ENCODE assay signal across 11 cellular contexts in the genomic region with DNA sequence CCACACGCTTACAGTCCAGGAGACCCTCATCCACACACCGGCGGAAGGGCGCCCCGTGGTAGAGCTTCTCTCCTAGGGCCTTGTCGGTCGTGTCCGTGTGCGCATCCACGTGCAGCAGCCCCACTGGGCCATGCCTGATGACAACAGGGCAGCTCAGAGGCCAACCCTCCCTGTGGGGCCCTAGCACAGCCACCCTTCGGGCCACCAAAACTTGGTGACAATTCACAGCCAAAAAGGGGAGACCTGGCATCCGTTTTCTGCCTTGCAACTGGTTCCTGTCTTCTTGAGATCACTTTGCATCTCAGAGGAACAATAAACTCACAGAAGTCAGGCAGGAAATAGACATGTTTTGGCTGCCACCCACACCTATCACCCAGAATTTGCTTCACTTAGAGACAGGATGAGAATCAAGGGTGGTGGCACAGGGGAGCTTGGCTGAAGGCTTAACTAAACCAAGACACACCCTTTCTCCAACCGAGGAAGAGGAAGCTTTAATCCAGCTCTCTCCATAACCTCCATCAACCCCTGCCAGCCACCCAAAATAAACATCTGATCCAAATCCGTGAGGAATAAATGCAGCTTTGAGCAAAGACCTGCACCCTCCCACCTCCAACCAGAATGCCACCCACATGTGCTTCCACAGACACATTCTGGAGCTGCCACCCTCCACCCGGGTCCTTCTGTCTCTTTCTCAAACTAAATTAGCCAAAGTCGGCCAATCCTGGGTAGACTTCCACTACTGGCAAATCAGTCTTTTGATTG. TPM values are rescaled to one million over a fixed set of nuclear protein-coding genes. Genes with fewer than 3 reads are reported as not detected.
DNase-seq lines count a peak whose midpoint lies in the region; ATAC-seq and TF ChIP-seq lines count a peak whose summit lies in the region.
"Had no signal": no experiment of that assay in that cellular context is flagged by ENCODE, and none has a peak within 500 bp of the region (broad histone marks: within the 10 kb centered on the region; RNA-seq: fewer than 3 reads in every experiment).

No MANE protein-coding gene starts in this region.

- DNase-seq in GM10266 (ENCODE audit: extremely low spot score) (peak; percentile 42), natural killer cell (no peak), GM03348 (ENCODE audit: low spot score) (no peak), left lobe of liver (ENCODE audit: low spot score) (no peak), MCF 10A (ENCODE audit: unreplicated experiment) (no peak), chondrocyte (ENCODE audit: low spot score) (no peak)
- peak; percentile 32 for DNase-seq in Jurkat, Clone E6-1 (ENCODE audit: low read depth, low spot score)
- peak; percentile 37 for DNase-seq in activated effector memory CD4-positive, alpha-beta T cell treated with Interleukin-2 at 50 U/mL for 16 hours
- DNase-seq: brain microvascular endothelial cell, upper lobe of left lung had no signal

- no peaks in the 10 kb centered on the region for H3K9me3 Mint-ChIP-seq in natural killer cell
- H3K9me3 Mint-ChIP-seq in MCF 10A (ENCODE audit: unreplicated experiment): no peaks in the 10 kb centered on the region
- no peaks in the 10 kb centered on the region for H3K9me3 Mint-ChIP-seq in chondrocyte (ENCODE audit: low read depth)

- H3K27ac Mint-ChIP-seq in natural killer cell (peak overlapping the region; percentile 63 to 76), MCF 10A (ENCODE audit: low read depth, unreplicated experiment) (no peak overlapping the region), chondrocyte (ENCODE audit: unreplicated experiment) (no peak overlapping the region)

- no peak overlapping the region for H3K4me3 ChIP-seq in Jurkat, Clone E6-1 (ENCODE audit: low read length)
- H3K4me3 ChIP-seq: SJSA1, upper lobe of left lung had no signal

- peak in 2 of 3 donors; percentile 37 to 55 for ATAC-seq in natural killer cell
- ATAC-seq in left lobe of liver: no peak

- H3K4me1 Mint-ChIP-seq in natural killer cell (peaks cover 9 to 16% of the 10 kb centered on the region in 2 donors), MCF 10A (ENCODE audit: insufficient read depth, unreplicated experiment) (no peaks in the 10 kb centered on the region), chondrocyte (ENCODE audit: low read depth) (peaks cover 17% of the 10 kb centered on the region)

- H3K4me3 Mint-ChIP-seq in natural killer cell (peak overlapping the region; percentile 21), MCF 10A (ENCODE audit: unreplicated experiment) (no peak overlapping the region), chondrocyte (ENCODE audit: unreplicated experiment) (no peak overlapping the region)

- TF ChIP-seq CTCF in GM10266 (IDR thresholded peaks at IDR 0.05; ENCODE audit: control insufficient read depth, insufficient read depth, low read depth, missing control alignments) (no peak), natural killer cell (IDR thresholded peaks at IDR 0.05) (no peak), MCF 10A (IDR thresholded peaks at IDR 0.05; ENCODE audit: unreplicated experiment) (no peak), chondrocyte (IDR thresholded peaks at IDR 0.05) (no peak)

- POLR2A ChIA-PET in MCF 10A (lab: Yijun Ruan, JAX): interaction anchor here (0.5 to 0.9 kb wide), 2 partner anchors 12 to 63 kb away, joined by 4 read pairs; no protein-coding TSS in a partner anchor

- intact Hi-C loops in natural killer cell (cut with micrococcal nuclease) (no loop called here), MCF 10A (cut with micrococcal nuclease) (no loop called here)

- H3K27me3 Mint-ChIP-seq in natural killer cell (ENCODE audit: low read depth in 2 of 2) (no peaks in the 10 kb centered on the region), MCF 10A (ENCODE audit: insufficient read depth, unreplicated experiment) (no peaks in the 10 kb centered on the region), chondrocyte (ENCODE audit: low read depth) (no peaks in the 10 kb centered on the region)

- H3K36me3 Mint-ChIP-seq in natural killer cell (no peaks in the 10 kb centered on the region), MCF 10A (ENCODE audit: insufficient read depth, unreplicated experiment) (no peaks in the 10 kb centered on the region), chondrocyte (ENCODE audit: low read depth) (peaks cover 3% of the 10 kb centered on the region)

- BruUV-seq in MCF 10A (replicated peaks; lab: Mats Ljungman, UMichigan): no TSS peak

- CTCF ChIA-PET in MCF 10A (lab: Yijun Ruan, JAX): interaction anchor here (0.6 kb wide), 2 partner anchors 16 to 141 kb away, joined by 3 to 5 read pairs; no protein-coding TSS in a partner anchor

RNA-seq across cellular contexts. Expression of a gene that starts 5.7 kb away (rescaled TPM):
- polyA plus RNA-seq in Jurkat, Clone E6-1 (2012; ENCODE audit: insufficient read depth, insufficient read length): not detected
- total RNA-seq in natural killer cell: under 1 TPM; 0.42 to 0.66 (median 0.65) TPM
- 58.0 TPM for total RNA-seq in left lobe of liver
- total RNA-seq in MCF 10A (2022): not detected in 2 replicates
- 0.68 to 1.1 TPM (median 0.82 TPM) in 3 replicates for total RNA-seq in chondrocyte

RNA-seq across cellular contexts. Expression of a gene that starts 38.2 kb away (rescaled TPM):
- 19.0 TPM for polyA plus RNA-seq in Jurkat, Clone E6-1 (2012; ENCODE audit: insufficient read depth, insufficient read length)
- total RNA-seq in natural killer cell (10 to 100 TPM; 27.3 to 39.8 (median 34.0) TPM), left lobe of liver (50.1 TPM), MCF 10A (2022) (26.6 and 32.7 TPM in 2 replicates), chondrocyte (17.5 to 23.2 TPM (median 20.0 TPM) in 3 replicates)

RNA-seq across cellular contexts. Expression of a gene that starts 52.5 kb away (rescaled TPM):
- polyA plus RNA-seq in Jurkat, Clone E6-1 (2012; ENCODE audit: insufficient read depth, insufficient read length): 4.1 TPM
- total RNA-seq in natural killer cell: 10 to 100 TPM; 18.6 to 22.8 (median 18.7) TPM
- 10.0 TPM for total RNA-seq in left lobe of liver
- total RNA-seq in MCF 10A (2022): 17.2 and 26.5 TPM in 2 replicates
- total RNA-seq in chondrocyte: 19.9 to 22.8 TPM (median 20.4 TPM) in 3 replicates

RNA-seq across cellular contexts. Expression of a gene that starts 55.1 kb away (rescaled TPM):
- 9.0 TPM for polyA plus RNA-seq in Jurkat, Clone E6-1 (2012; ENCODE audit: insufficient read depth, insufficient read length)
- total RNA-seq in natural killer cell: 10 to 100 TPM; 13.4 to 20.5 (median 13.5) TPM
- total RNA-seq in left lobe of liver: 8.7 TPM
- 8.9 and 12.1 TPM in 2 replicates for total RNA-seq in MCF 10A (2022)
- total RNA-seq in chondrocyte: 7.6 to 11.6 TPM (median 9.7 TPM) in 3 replicates

Comparison
In these comparisons a context has a peak if more than half of its experiments do, and no peak if none do; other contexts are left out.
1. DNase-seq: peak in GM10266 (single experiment), Jurkat, Clone E6-1 (single experiment) and activated effector memory CD4-positive, alpha-beta T cell treated with Interleukin-2 at 50 U/mL for 16 hours (single experiment); none in natural killer cell (single experiment), GM03348 (single experiment), left lobe of liver (single experiment), MCF 10A (single experiment) and chondrocyte (single experiment).
2. H3K27ac Mint-ChIP-seq: peak in natural killer cell (2 of 2); none in MCF 10A (single experiment) and chondrocyte (single experiment).
3. RNA of a gene that starts 5.7 kb away (total RNA-seq): 58.0 TPM in left lobe of liver (single experiment); 0.68 to 1.1 TPM in chondrocyte, 0.42 to 0.66 TPM in natural killer cell and not detected in MCF 10A; every median in the first group is over 10 times any median in the second.